1 cellular context compared by ENCODE assay signal in the genomic region with DNA sequence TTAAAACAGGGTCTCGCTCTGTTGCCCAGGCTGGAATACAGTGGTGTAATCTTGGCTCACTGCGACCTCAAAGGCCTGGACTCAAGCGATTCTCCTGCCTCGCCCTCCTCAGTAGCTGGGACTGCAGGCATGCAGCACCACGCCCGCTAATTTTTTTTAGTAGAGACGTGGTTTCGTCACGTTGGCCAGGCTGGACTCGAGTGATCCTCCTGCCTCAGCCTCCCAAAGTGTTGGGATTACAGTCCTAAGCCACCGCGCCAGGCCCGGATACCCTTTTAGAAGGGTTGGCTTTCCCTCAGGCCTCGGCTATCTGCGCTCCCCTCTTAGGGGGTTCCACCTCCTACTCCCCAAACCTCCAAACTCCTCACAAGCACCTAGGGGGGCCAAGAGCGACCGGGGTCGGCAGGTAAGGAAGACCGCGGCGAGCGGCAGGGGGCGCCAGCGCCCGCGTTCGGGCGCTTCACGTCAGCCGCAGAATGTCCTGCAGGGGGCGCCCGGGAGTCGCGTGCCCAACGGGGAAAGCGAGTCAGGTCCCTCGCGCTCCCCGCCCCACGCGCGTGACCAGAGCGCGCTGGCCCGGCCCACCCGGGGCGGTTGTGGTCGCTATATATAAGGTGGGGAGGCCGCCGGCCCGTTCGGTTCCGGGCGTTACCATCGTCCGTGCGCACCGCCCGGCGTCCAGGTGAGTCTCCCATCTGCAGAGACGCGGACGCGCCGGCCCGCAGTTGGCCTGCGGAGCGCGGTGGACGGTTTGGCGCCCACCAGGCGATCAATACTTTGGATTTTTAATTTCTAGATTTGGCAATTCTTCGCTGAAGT.
TF ChIP-seq lines count a peak whose summit lies in the region.

No MANE protein-coding gene starts in this region.

TF ChIP-seq in HEK293, 187 proteins besides CTCF, POLR2A, EP300 and RAD21 (continued from another document and continues in another):
- no peak for TF ChIP-seq ZNF610 (tag by site-specific recombination; IDR thresholded peaks at IDR 0.05; ENCODE audit: borderline replicate concordance)
- no peak for TF ChIP-seq ZNF280C (tag by site-specific recombination; IDR thresholded peaks at IDR 0.05)
- no peak for TF ChIP-seq ZBTB1 (tag by site-specific recombination; IDR thresholded peaks at IDR 0.05)
- TF ChIP-seq ZNF521 (tag by site-specific recombination; IDR thresholded peaks at IDR 0.05): no peak
- no peak for TF ChIP-seq HIC1 (tag by site-specific recombination; IDR thresholded peaks at IDR 0.05)
- TF ChIP-seq GFI1B (tag by site-specific recombination; IDR thresholded peaks at IDR 0.05): no peak
- TF ChIP-seq AEBP2 (tag by site-specific recombination; IDR thresholded peaks at IDR 0.05; ENCODE audit: borderline replicate concordance): no peak
- peak; percentile 35; the same call in 1 of the 2 replicates for TF ChIP-seq ZNF629 (tag by site-specific recombination; IDR thresholded peaks at IDR 0.05)
- no peak for TF ChIP-seq REPIN1 (tag by site-specific recombination; IDR thresholded peaks at IDR 0.05; ENCODE audit: low read depth)
- no peak for TF ChIP-seq ZNF214 (tag by site-specific recombination; IDR thresholded peaks at IDR 0.05; ENCODE audit: borderline replicate concordance)
- no peak for TF ChIP-seq ZNF114 (tag by site-specific recombination; IDR thresholded peaks at IDR 0.05)
- TF ChIP-seq ZNF175 (tag by site-specific recombination; IDR thresholded peaks at IDR 0.05): no peak
- TF ChIP-seq, protein P1, sequence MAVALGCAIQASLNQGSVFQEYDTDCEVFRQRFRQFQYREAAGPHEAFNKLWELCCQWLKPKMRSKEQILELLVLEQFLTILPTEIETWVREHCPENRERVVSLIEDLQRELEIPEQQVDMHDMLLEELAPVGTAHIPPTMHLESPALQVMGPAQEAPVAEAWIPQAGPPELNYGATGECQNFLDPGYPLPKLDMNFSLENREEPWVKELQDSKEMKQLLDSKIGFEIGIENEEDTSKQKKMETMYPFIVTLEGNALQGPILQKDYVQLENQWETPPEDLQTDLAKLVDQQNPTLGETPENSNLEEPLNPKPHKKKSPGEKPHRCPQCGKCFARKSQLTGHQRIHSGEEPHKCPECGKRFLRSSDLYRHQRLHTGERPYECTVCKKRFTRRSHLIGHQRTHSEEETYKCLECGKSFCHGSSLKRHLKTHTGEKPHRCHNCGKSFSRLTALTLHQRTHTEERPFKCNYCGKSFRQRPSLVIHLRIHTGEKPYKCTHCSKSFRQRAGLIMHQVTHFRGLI (tag by site-specific recombination; IDR thresholded peaks at IDR 0.05): 0 out of 2 replicates have a peak, but pooled peaks have one; percentile 36
- TF ChIP-seq HOXD13 (CRISPR knock-in tag; IDR thresholded peaks at IDR 0.05; ENCODE audit: borderline replicate concordance): no peak
- no peak for TF ChIP-seq ZNF768 (tag by site-specific recombination; IDR thresholded peaks at IDR 0.05)
- TF ChIP-seq ZNF362 (tag by site-specific recombination; IDR thresholded peaks at IDR 0.05): no peak
- no peak for TF ChIP-seq ZNF645 (tag by site-specific recombination; IDR thresholded peaks at IDR 0.05)
- TF ChIP-seq, protein P2, sequence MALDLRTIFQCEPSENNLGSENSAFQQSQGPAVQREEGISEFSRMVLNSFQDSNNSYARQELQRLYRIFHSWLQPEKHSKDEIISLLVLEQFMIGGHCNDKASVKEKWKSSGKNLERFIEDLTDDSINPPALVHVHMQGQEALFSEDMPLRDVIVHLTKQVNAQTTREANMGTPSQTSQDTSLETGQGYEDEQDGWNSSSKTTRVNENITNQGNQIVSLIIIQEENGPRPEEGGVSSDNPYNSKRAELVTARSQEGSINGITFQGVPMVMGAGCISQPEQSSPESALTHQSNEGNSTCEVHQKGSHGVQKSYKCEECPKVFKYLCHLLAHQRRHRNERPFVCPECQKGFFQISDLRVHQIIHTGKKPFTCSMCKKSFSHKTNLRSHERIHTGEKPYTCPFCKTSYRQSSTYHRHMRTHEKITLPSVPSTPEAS (tag by site-specific recombination; IDR thresholded peaks at IDR 0.05): no peak
- TF ChIP-seq ZNF292 (tag by site-specific recombination; IDR thresholded peaks at IDR 0.05; ENCODE audit: borderline replicate concordance, low read depth): no peak
- no peak for TF ChIP-seq ZNF366 (tag by site-specific recombination; conservative IDR thresholded peaks at IDR 0.05)
- peak; percentile 41 for TF ChIP-seq GLIS1 (tag by site-specific recombination; IDR thresholded peaks at IDR 0.05)
- no peak for TF ChIP-seq ATF2 (tag by site-specific recombination; IDR thresholded peaks at IDR 0.05; ENCODE audit: low read depth)
- no peak for TF ChIP-seq ZNF37A (tag by site-specific recombination; IDR thresholded peaks at IDR 0.05)
- no peak for TF ChIP-seq ZNF426 (tag by site-specific recombination; IDR thresholded peaks at IDR 0.05)
- peak; percentile 33; the same call in 1 of the 2 replicates for TF ChIP-seq ZNF324 (tag by site-specific recombination; IDR thresholded peaks at IDR 0.05)
- no peak for TF ChIP-seq ZFP69B (tag by site-specific recombination; IDR thresholded peaks at IDR 0.05)
- no peak for TF ChIP-seq GLI4 (tag by site-specific recombination; IDR thresholded peaks at IDR 0.05)
- no peak for TF ChIP-seq ZNF146 (tag by site-specific recombination; IDR thresholded peaks at IDR 0.05)
- TF ChIP-seq RBAK (tag by site-specific recombination; IDR thresholded peaks at IDR 0.05): no peak
- TF ChIP-seq ZNF169 (tag by site-specific recombination; IDR thresholded peaks at IDR 0.05): no peak
- no peak for TF ChIP-seq ZSCAN18 (tag by site-specific recombination; IDR thresholded peaks at IDR 0.05)
- no peak for TF ChIP-seq YY1 (tag by site-specific recombination; IDR thresholded peaks at IDR 0.05)
- TF ChIP-seq ZNF157 (tag by site-specific recombination; IDR thresholded peaks at IDR 0.05): no peak
- peak; percentile 40; the same call in 1 of the 2 replicates for TF ChIP-seq ZNF561 (tag by site-specific recombination; IDR thresholded peaks at IDR 0.05; ENCODE audit: borderline replicate concordance)
- peak; percentile 77; the same call in 1 of the 2 replicates for TF ChIP-seq ZNF501 (tag by site-specific recombination; IDR thresholded peaks at IDR 0.05)
- no peak for TF ChIP-seq ZNF791 (tag by site-specific recombination; IDR thresholded peaks at IDR 0.05)
- no peak for TF ChIP-seq KLF16 (tag by site-specific recombination; IDR thresholded peaks at IDR 0.05)
- TF ChIP-seq INSM2 (tag by site-specific recombination; IDR thresholded peaks at IDR 0.05): peak; percentile 21; the same call in 1 of the 2 replicates
- TF ChIP-seq ZNF138 (tag by site-specific recombination; IDR thresholded peaks at IDR 0.05; ENCODE audit: borderline replicate concordance): no peak
